27 cellular contexts compared by ENCODE assay signal in the genomic region with DNA sequence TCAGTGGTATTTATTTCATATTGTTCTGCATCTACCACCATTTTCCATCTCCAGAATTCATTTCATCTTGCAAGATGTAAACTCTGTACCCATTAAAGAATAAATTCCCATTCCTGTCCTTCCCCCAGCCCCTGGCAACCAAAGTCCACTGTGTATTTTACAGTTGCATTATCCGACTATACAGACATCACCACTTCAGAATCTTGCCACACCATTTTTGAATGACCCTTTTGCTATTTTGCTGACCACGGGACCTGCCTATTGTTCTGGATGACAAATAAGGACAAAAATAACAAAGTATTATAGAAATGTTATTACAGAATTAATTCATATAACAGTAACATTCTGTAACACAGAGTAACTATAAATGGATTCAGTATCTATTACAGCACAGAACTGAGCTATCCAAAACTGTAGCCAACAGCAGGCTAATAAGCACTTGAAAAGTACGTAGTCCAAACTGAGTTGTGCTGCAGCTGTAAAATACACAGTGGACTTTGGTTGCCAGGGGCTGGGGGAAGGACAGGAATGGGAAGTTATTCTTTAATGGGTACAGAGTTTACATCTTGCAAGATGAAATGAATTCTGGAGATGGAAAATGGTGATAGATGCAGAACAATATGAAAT.
DNase-seq lines count a peak whose midpoint lies in the region; ATAC-seq, FAIRE-seq and TF ChIP-seq lines count a peak whose summit lies in the region.
"Had no signal": no experiment of that assay in that cellular context is flagged by ENCODE, and none has a peak within 500 bp of the region (broad histone marks: within the 10 kb centered on the region; RNA-seq: fewer than 3 reads in every experiment).

No MANE protein-coding gene starts in this region.

- no peak for DNase-seq in CD8-positive, alpha-beta T cell
- DNase-seq in astrocyte (ENCODE audit: low read depth): no peak
- no peak for DNase-seq in left ventricle myocardium inferior
- peak in 1 of 3 donors; percentile 20 for DNase-seq in mucosa of descending colon
- no peak for DNase-seq in MV-4-11 (lab: John Stamatoyannopoulos, UW)
- no peak for DNase-seq in stimulated activated CD4-positive, alpha-beta T cell treated with anti-CD3 and anti-CD28 coated beads, Interleukin-12 subunit alpha, Interleukin-12 subunit beta, amount 100 ng/mL, for 4 hours
- no peak for DNase-seq in RPMI8226
- DNase-seq: ACHN; activated B cell treated with CpG ODN at 0.5 μM for 24 hours; activated CD8-positive, alpha-beta T cell treated with anti-CD3 and anti-CD28 coated beads for 36 hours; activated naive CD8-positive, alpha-beta T cell treated with anti-CD3 and anti-CD28 coated beads, Interleukin-2, amount 10 ng/mL, durations not matched to agents 7 days and 5 days; BE2C; DMS153; dorsolateral prefrontal cortex; glutamatergic neuron; mesenchymal stem cell; NCI-H1694 treated with DMSO at 0.1 percent for 48 hours; occipital lobe; SJCRH30; spleen; stimulated activated CD4-positive, alpha-beta T cell treated with anti-CD3 and anti-CD28 coated beads, Interleukin-4, amount 100 ng/mL, for 1 hour; T-cell; trophoblast cell had no signal

- H3K9ac ChIP-seq in astrocyte (ENCODE audit: low read length): no peak overlapping the region

- peaks cover 16% of the 10 kb centered on the region for H3K9me3 Mint-ChIP-seq in CD8-positive, alpha-beta T cell
- H3K9me3 Mint-ChIP-seq in astrocyte (ENCODE audit: unreplicated experiment): peaks cover 2% of the 10 kb centered on the region

- POLR2A ChIA-PET in CD8-positive, alpha-beta T cell (lab: Charles Lee): interaction anchor here (3.8 kb wide), 1 partner anchor 12 kb away, joined by 15 read pairs; no protein-coding TSS in a partner anchor

- H3K4me2 ChIP-seq in astrocyte (ENCODE audit: low read length): no peak overlapping the region

- H3K4me1 ChIP-seq in CD8-positive, alpha-beta T cell (ENCODE audit: insufficient read depth, low read length): peaks cover 29% of the 10 kb centered on the region
- H3K4me1 ChIP-seq in astrocyte (ENCODE audit: insufficient read depth, low read length) (no peaks in the 10 kb centered on the region), left ventricle myocardium inferior (peaks cover 29% of the 10 kb centered on the region), mucosa of descending colon (ENCODE audit: low read depth) (peaks cover 7% of the 10 kb centered on the region)
- H3K4me1 ChIP-seq: BE2C, SJCRH30 had no signal

- intact Hi-C loops in CD8-positive, alpha-beta T cell (cut with DNase I, micrococcal nuclease): loop anchor here in 1 of 2 experiments (10.0 kb wide), 1 partner anchor 56 kb away; no protein-coding TSS in a partner anchor
- intact Hi-C loops in left ventricle myocardium inferior (cut with micrococcal nuclease): no loop called here
- intact Hi-C loops in mucosa of descending colon (cut with DNase I, micrococcal nuclease): no loop called here

- no peaks in the 10 kb centered on the region for H3K36me3 ChIP-seq in CD8-positive, alpha-beta T cell (ENCODE audit: insufficient read depth, low read length)
- H3K36me3 ChIP-seq in astrocyte (ENCODE audit: insufficient read depth, low read length): no peaks in the 10 kb centered on the region
- H3K36me3 ChIP-seq in left ventricle myocardium inferior: peaks cover 8% of the 10 kb centered on the region
- no peaks in the 10 kb centered on the region for H3K36me3 ChIP-seq in mucosa of descending colon (ENCODE audit: low read depth)
- H3K36me3 ChIP-seq: BE2C, SJCRH30 had no signal

- peaks cover 62% of the 10 kb centered on the region for H4K20me1 ChIP-seq in astrocyte (ENCODE audit: insufficient read depth, low read length)

- no peak for ATAC-seq in CD8-positive, alpha-beta T cell
- peak; percentile 53 for ATAC-seq in mucosa of descending colon
- ATAC-seq in SK-N-SH treated with all-trans-retinoic acid at 6 μM for 48 hours: no peak
- ATAC-seq: activated CD8-positive, alpha-beta T cell treated with anti-CD3 and anti-CD28 coated beads for 36 hours; T-cell had no signal

- no peak overlapping the region for H2AFZ ChIP-seq in astrocyte (ENCODE audit: low read depth, low read length)

- H3K36me3 Mint-ChIP-seq in CD8-positive, alpha-beta T cell: peaks cover 25% of the 10 kb centered on the region
- peaks cover 10% of the 10 kb centered on the region for H3K36me3 Mint-ChIP-seq in astrocyte (ENCODE audit: low read depth, unreplicated experiment)

- H3K9me3 ChIP-seq in CD8-positive, alpha-beta T cell (ENCODE audit: low read length): no peaks in the 10 kb centered on the region
- H3K9me3 ChIP-seq in astrocyte (ENCODE audit: insufficient read depth, low read depth, low read length): no peaks in the 10 kb centered on the region
- peaks cover 25% of the 10 kb centered on the region for H3K9me3 ChIP-seq in left ventricle myocardium inferior (replicated peaks)
- H3K9me3 ChIP-seq in mucosa of descending colon: peaks cover 7% of the 10 kb centered on the region
- H3K9me3 ChIP-seq: BE2C had no signal

- peaks cover 72% of the 10 kb centered on the region for H3K4me1 Mint-ChIP-seq in CD8-positive, alpha-beta T cell (ENCODE audit: low read depth)
- H3K4me1 Mint-ChIP-seq in astrocyte (ENCODE audit: low read depth, unreplicated experiment): peaks cover 28% of the 10 kb centered on the region

- H3K27ac Mint-ChIP-seq in CD8-positive, alpha-beta T cell: peak overlapping the region; percentile 25
- H3K27ac Mint-ChIP-seq in astrocyte (ENCODE audit: unreplicated experiment): peak overlapping the region; percentile 43
- H3K27ac Mint-ChIP-seq: activated B cell treated with CpG ODN at 0.5 μM for 24 hours; activated CD8-positive, alpha-beta T cell treated with anti-CD3 and anti-CD28 coated beads for 36 hours; activated naive CD8-positive, alpha-beta T cell treated with anti-CD3 and anti-CD28 coated beads, Interleukin-2, amount 10 ng/mL, durations not matched to agents 7 days and 5 days; activated T-helper 2 cell treated with anti-CD3 and anti-CD28 coated beads, Interferon-gamma antibody, Interleukin-2, Interleukin-4, amounts not matched to agents 10 μg/mL and 5 μg/mL and 100 μg/mL, durations not matched to agents 14 hours and 24 hours and 36 hours had no signal

- no peaks in the 10 kb centered on the region for H3K27me3 ChIP-seq in CD8-positive, alpha-beta T cell (ENCODE audit: insufficient read depth, low read length)
- H3K27me3 ChIP-seq in astrocyte (ENCODE audit: insufficient read depth, low read length) (no peaks in the 10 kb centered on the region), left ventricle myocardium inferior (ENCODE audit: low read depth) (no peaks in the 10 kb centered on the region)
- H3K27me3 ChIP-seq: BE2C, dorsolateral prefrontal cortex, SJCRH30, spleen had no signal

- no peaks in the 10 kb centered on the region for H3K27me3 Mint-ChIP-seq in CD8-positive, alpha-beta T cell (ENCODE audit: low read depth)
- no peaks in the 10 kb centered on the region for H3K27me3 Mint-ChIP-seq in astrocyte (ENCODE audit: low read depth, unreplicated experiment)
- H3K27me3 Mint-ChIP-seq: activated B cell treated with CpG ODN at 0.5 μM for 24 hours; activated CD8-positive, alpha-beta T cell treated with anti-CD3 and anti-CD28 coated beads for 36 hours; activated naive CD8-positive, alpha-beta T cell treated with anti-CD3 and anti-CD28 coated beads, Interleukin-2, amount 10 ng/mL, durations not matched to agents 7 days and 5 days; central memory CD8-positive, alpha-beta T cell; T-cell had no signal

- H3K4me3 Mint-ChIP-seq in CD8-positive, alpha-beta T cell: no peak overlapping the region
- no peak overlapping the region for H3K4me3 Mint-ChIP-seq in astrocyte (ENCODE audit: unreplicated experiment)
- H3K4me3 Mint-ChIP-seq: activated B cell treated with CpG ODN at 0.5 μM for 24 hours; activated CD8-positive, alpha-beta T cell treated with anti-CD3 and anti-CD28 coated beads for 36 hours; activated naive CD8-positive, alpha-beta T cell treated with anti-CD3 and anti-CD28 coated beads, Interleukin-2, amount 10 ng/mL, durations not matched to agents 7 days and 5 days; central memory CD8-positive, alpha-beta T cell; T-cell had no signal

- CTCF ChIA-PET in CD8-positive, alpha-beta T cell (lab: Charles Lee): no interaction called here

- H3K79me2 ChIP-seq in astrocyte (ENCODE audit: insufficient read depth, low read length): peaks cover 99% of the 10 kb centered on the region

- no peak overlapping the region for H3K4me3 ChIP-seq in CD8-positive, alpha-beta T cell (ENCODE audit: low read depth, low read length)
- no peak overlapping the region for H3K4me3 ChIP-seq in astrocyte (ENCODE audit: insufficient read depth, low read depth, low read length)
- H3K4me3 ChIP-seq in left ventricle myocardium inferior: no peak overlapping the region
- H3K4me3 ChIP-seq in mucosa of descending colon: no peak overlapping the region
- H3K4me3 ChIP-seq: dorsolateral prefrontal cortex, SJCRH30, spleen had no signal

- FAIRE-seq in astrocyte (lab: Jason Lieb, UNC): no peak
- FAIRE-seq: H1 had no signal

- no peak for TF ChIP-seq CTCF in CD8-positive, alpha-beta T cell (IDR thresholded peaks at IDR 0.05)
- TF ChIP-seq CTCF in astrocyte (IDR thresholded peaks at IDR 0.05; ENCODE audit: insufficient read depth, low read depth, low read length): no peak
- TF ChIP-seq CTCF in left ventricle myocardium inferior (IDR thresholded peaks at IDR 0.05; ENCODE audit: borderline replicate concordance): no peak
- no peak for TF ChIP-seq CTCF in mucosa of descending colon (IDR thresholded peaks at IDR 0.05)

- no peak overlapping the region for H3K27ac ChIP-seq in CD8-positive, alpha-beta T cell (ENCODE audit: low read depth, low read length)
- no peak overlapping the region for H3K27ac ChIP-seq in astrocyte (ENCODE audit: low read depth, low read length)
- H3K27ac ChIP-seq in left ventricle myocardium inferior (replicated peaks): peak overlapping the region; percentile 65
- H3K27ac ChIP-seq: SJCRH30, spleen had no signal

TF ChIP-seq in SK-N-SH treated with all-trans-retinoic acid at 6 μM for 48 hours, 23 proteins besides CTCF, POLR2A, EP300 and RAD21 (continues in another document):
- TF ChIP-seq BACH2 (CRISPR knock-in tag; IDR thresholded peaks at IDR 0.05; ENCODE audit: borderline replicate concordance): no peak
- TF ChIP-seq ESRRG (CRISPR knock-in tag; IDR thresholded peaks at IDR 0.05): no peak
- TF ChIP-seq, protein P1, sequence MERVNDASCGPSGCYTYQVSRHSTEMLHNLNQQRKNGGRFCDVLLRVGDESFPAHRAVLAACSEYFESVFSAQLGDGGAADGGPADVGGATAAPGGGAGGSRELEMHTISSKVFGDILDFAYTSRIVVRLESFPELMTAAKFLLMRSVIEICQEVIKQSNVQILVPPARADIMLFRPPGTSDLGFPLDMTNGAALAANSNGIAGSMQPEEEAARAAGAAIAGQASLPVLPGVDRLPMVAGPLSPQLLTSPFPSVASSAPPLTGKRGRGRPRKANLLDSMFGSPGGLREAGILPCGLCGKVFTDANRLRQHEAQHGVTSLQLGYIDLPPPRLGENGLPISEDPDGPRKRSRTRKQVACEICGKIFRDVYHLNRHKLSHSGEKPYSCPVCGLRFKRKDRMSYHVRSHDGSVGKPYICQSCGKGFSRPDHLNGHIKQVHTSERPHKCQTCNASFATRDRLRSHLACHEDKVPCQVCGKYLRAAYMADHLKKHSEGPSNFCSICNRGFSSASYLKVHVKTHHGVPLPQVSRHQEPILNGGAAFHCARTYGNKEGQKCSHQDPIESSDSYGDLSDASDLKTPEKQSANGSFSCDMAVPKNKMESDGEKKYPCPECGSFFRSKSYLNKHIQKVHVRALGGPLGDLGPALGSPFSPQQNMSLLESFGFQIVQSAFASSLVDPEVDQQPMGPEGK (CRISPR knock-in tag; IDR thresholded peaks at IDR 0.05; ENCODE audit: borderline replicate concordance): no peak
